ENCODE assay signal across 8 cellular contexts in genomic region chr3:53375019-53375418, GRCh38. TPM values are rescaled to one million over a fixed set of nuclear protein-coding genes. Genes with fewer than 3 reads are reported as not detected.
DNase-seq lines count a peak whose midpoint lies in the region; ATAC-seq, FAIRE-seq and TF ChIP-seq lines count a peak whose summit lies in the region.

No MANE protein-coding gene starts in this region.

- H3K27me3 Mint-ChIP-seq in T-helper 2 cell treated with Interferon-gamma antibody and Interleukin-4, amounts not matched to agents 5 μg/mL and 100 μg/mL, for 36 hours (ENCODE audit: low read depth) = peaks cover 21% of the 10 kb centered on the region

- DNase-seq in T-helper 2 cell treated with Interferon-gamma antibody and Interleukin-4, amounts not matched to agents 5 μg/mL and 100 μg/mL, for 36 hours (ENCODE audit: low spot score) = peak; percentile 43
- peak; percentile 53 for DNase-seq in bronchial epithelial cell (ENCODE audit: low read depth)
- DNase-seq in kidney tubule cell (ENCODE audit: low spot score) = peak; percentile 76
- DNase-seq in stimulated activated CD4-positive, alpha-beta T cell treated with anti-CD3 and anti-CD28 coated beads, Interleukin-4, amount 100 ng/mL, for 48 hours (ENCODE audit: low read depth in 2 of 2) = peak; percentile 48 to 69

- peak; percentile 92 for TF ChIP-seq CTCF in GM12873 (IDR thresholded peaks at IDR 0.05; ENCODE audit: insufficient read depth, low read depth, low read length, missing control alignments)
- TF ChIP-seq CTCF in Loucy (conservative IDR thresholded peaks at IDR 0.05; ENCODE audit: low read length) = peak; percentile 88
- peak; percentile 89 for TF ChIP-seq CTCF in bronchial epithelial cell (IDR thresholded peaks at IDR 0.05; ENCODE audit: insufficient read depth, low read length, severe bottlenecking)

- no peak for ATAC-seq in GM18519 (IDR thresholded peaks at IDR 0.05; ENCODE audit: low FRiP score, unreplicated experiment)

- no peaks in the 10 kb centered on the region for H3K9me2 ChIP-seq in Loucy (replicated peaks; ENCODE audit: low read depth, low read length)

- no peak overlapping the region for H3K4me3 ChIP-seq in Loucy (ENCODE audit: low read length, poor library complexity, severe bottlenecking)
- H3K4me3 ChIP-seq in bronchial epithelial cell (ENCODE audit: low read depth, low read length) = no peak overlapping the region

- H3K4me2 ChIP-seq in Loucy (ENCODE audit: low read depth, low read length, poor library complexity, severe bottlenecking) = no peak overlapping the region

- H3K36me3 Mint-ChIP-seq in T-helper 2 cell treated with Interferon-gamma antibody and Interleukin-4, amounts not matched to agents 5 μg/mL and 100 μg/mL, for 36 hours (ENCODE audit: low read depth) = no peaks in the 10 kb centered on the region

- H3K4me1 Mint-ChIP-seq in T-helper 2 cell treated with Interferon-gamma antibody and Interleukin-4, amounts not matched to agents 5 μg/mL and 100 μg/mL, for 36 hours (ENCODE audit: low read depth) = no peaks in the 10 kb centered on the region

- no peaks in the 10 kb centered on the region for H4K20me1 ChIP-seq in Loucy (ENCODE audit: insufficient read depth, low read length, poor library complexity, severe bottlenecking)

- H3K4me1 ChIP-seq in Loucy (ENCODE audit: insufficient read depth, low read length, poor library complexity, severe bottlenecking) = no peaks in the 10 kb centered on the region

- H3K9me3 ChIP-seq in Loucy (ENCODE audit: insufficient read depth, low read depth, low read length) = no peaks in the 10 kb centered on the region

- no peak overlapping the region for H2AFZ ChIP-seq in Loucy (ENCODE audit: low read length)

- H3K36me3 ChIP-seq in Loucy (ENCODE audit: insufficient read depth, low read length) = no peaks in the 10 kb centered on the region
- no peaks in the 10 kb centered on the region for H3K36me3 ChIP-seq in bronchial epithelial cell (ENCODE audit: control insufficient read depth, insufficient read depth, low read length)

- no peaks in the 10 kb centered on the region for H3F3A ChIP-seq in Loucy (ENCODE audit: low read depth)

- no peaks in the 10 kb centered on the region for H3K79me2 ChIP-seq in Loucy (ENCODE audit: insufficient read depth, low read length)

- FAIRE-seq in A204.1 (lab: Jason Lieb, UNC) (peak; percentile 51), bronchial epithelial cell (lab: Jason Lieb, UNC) (peak; percentile 73)

- H3K27me3 ChIP-seq in Loucy (ENCODE audit: insufficient read depth, low read length, poor library complexity, severe bottlenecking) (no peaks in the 10 kb centered on the region), bronchial epithelial cell (ENCODE audit: control insufficient read depth, insufficient read depth, low read length) (peaks cover 3% of the 10 kb centered on the region)

- no peaks in the 10 kb centered on the region for H3K9me3 Mint-ChIP-seq in T-helper 2 cell treated with Interferon-gamma antibody and Interleukin-4, amounts not matched to agents 5 μg/mL and 100 μg/mL, for 36 hours

- no peak overlapping the region for H3K27ac Mint-ChIP-seq in T-helper 2 cell treated with Interferon-gamma antibody and Interleukin-4, amounts not matched to agents 5 μg/mL and 100 μg/mL, for 36 hours

- H3K9ac ChIP-seq in Loucy (ENCODE audit: low read depth, low read length, poor library complexity, severe bottlenecking) = no peak overlapping the region

- H3K4me3 Mint-ChIP-seq in T-helper 2 cell treated with Interferon-gamma antibody and Interleukin-4, amounts not matched to agents 5 μg/mL and 100 μg/mL, for 36 hours = no peak overlapping the region

RNA-seq across cellular contexts. Expression of gene DCP1A, which starts 27.7 kb away (rescaled TPM):
- 5.0 and 7.8 TPM in 2 replicates for total RNA-seq in bronchial epithelial cell
